ENCODE assay signal across 8 cellular contexts in the genomic region with DNA sequence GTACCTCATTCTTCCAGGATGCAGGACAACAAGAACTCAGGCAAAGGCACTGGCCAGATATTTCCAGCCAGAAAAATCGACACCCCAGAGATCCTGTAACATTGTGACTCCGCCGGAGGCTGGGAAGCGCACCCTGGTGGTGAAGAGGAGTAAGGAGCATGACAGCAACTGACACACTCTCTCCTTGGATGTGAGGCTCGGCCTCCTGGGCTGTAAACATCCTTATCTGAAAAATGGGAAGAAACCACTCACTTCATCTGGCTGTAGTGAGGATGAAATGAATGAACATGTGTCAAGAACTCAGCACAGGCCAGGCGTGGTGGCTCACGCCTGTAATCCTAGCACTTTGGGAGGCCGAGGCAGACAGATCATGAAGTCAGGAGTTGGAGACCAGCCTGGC. TPM values are rescaled to one million over a fixed set of nuclear protein-coding genes. Genes with fewer than 3 reads are reported as not detected.
DNase-seq lines count a peak whose midpoint lies in the region; ATAC-seq and TF ChIP-seq lines count a peak whose summit lies in the region.

No MANE protein-coding gene starts in this region.

- H3K27ac Mint-ChIP-seq in natural killer cell treated with Interleukin-12 subunit alpha and Interleukin-12 subunit beta and Interleukin-15 and Interleukin-18, amount 100 ng/mL, for 72 hours: peak overlapping the region in 1 of 2 donors; percentile 68

- no peak overlapping the region for H3K4me2 ChIP-seq in DND-41 (ENCODE audit: insufficient read depth, low read length)

- no peak overlapping the region for H3K9ac ChIP-seq in DND-41 (ENCODE audit: low read depth, low read length)

- no peak overlapping the region for H3K4me3 Mint-ChIP-seq in natural killer cell treated with Interleukin-12 subunit alpha and Interleukin-12 subunit beta and Interleukin-15 and Interleukin-18, amount 100 ng/mL, for 72 hours

- DNase-seq in DND-41 (peak; percentile 39), dedifferentiated amniotic fluid mesenchymal stem cell (ENCODE audit: extremely low spot score) (peak; percentile 34), KG1 (lab: John Stamatoyannopoulos, UW) (no peak)
- DNase-seq in Jurkat, Clone E6-1 (ENCODE audit: low read depth, low spot score): peak; percentile 27
- DNase-seq in natural killer cell treated with Interleukin-12 subunit alpha and Interleukin-12 subunit beta and Interleukin-15 and Interleukin-18, amount 100 ng/mL, for 72 hours (ENCODE audit: low spot score): no peak

- H3K36me3 Mint-ChIP-seq in natural killer cell treated with Interleukin-12 subunit alpha and Interleukin-12 subunit beta and Interleukin-15 and Interleukin-18, amount 100 ng/mL, for 72 hours: peaks cover 9% of the 10 kb centered on the region

- H3K9me3 ChIP-seq in DND-41 (ENCODE audit: insufficient read depth, low read length, severe bottlenecking): no peaks in the 10 kb centered on the region

- no peaks in the 10 kb centered on the region for H3K27me3 Mint-ChIP-seq in natural killer cell treated with Interleukin-12 subunit alpha and Interleukin-12 subunit beta and Interleukin-15 and Interleukin-18, amount 100 ng/mL, for 72 hours

- H3K79me2 ChIP-seq in DND-41 (ENCODE audit: insufficient read depth, low read length): no peaks in the 10 kb centered on the region

- no peaks in the 10 kb centered on the region; the same call in 1 of the 2 replicates for H4K20me1 ChIP-seq in DND-41 (ENCODE audit: insufficient read depth, low read length)

- no peak overlapping the region for H3K4me3 ChIP-seq in DND-41 (ENCODE audit: low read depth in 1 of 2, low read length in 2 of 2)
- H3K4me3 ChIP-seq in Jurkat, Clone E6-1 (ENCODE audit: low read length): no peak overlapping the region
- H3K4me3 ChIP-seq in WI38 (ENCODE audit: low read depth, low read length): no peak overlapping the region

- H3K36me3 ChIP-seq in DND-41 (ENCODE audit: insufficient read depth, low read length): peaks cover 28% of the 10 kb centered on the region

- H3K4me1 Mint-ChIP-seq in natural killer cell treated with Interleukin-12 subunit alpha and Interleukin-12 subunit beta and Interleukin-15 and Interleukin-18, amount 100 ng/mL, for 72 hours (ENCODE audit: low read depth in 2 of 2): peaks cover 0 to 8% of the 10 kb centered on the region in 2 donors

- H3K9me3 Mint-ChIP-seq in natural killer cell treated with Interleukin-12 subunit alpha and Interleukin-12 subunit beta and Interleukin-15 and Interleukin-18, amount 100 ng/mL, for 72 hours: no peaks in the 10 kb centered on the region

- H3K27ac ChIP-seq in DND-41 (ENCODE audit: low read length): no peak overlapping the region

- peak; percentile 76 for TF ChIP-seq CTCF in DND-41 (IDR thresholded peaks at IDR 0.05; ENCODE audit: borderline replicate concordance, extremely low read depth, low read length, poor library complexity, severe bottlenecking)
- peak; percentile 80 for TF ChIP-seq CTCF in WI38 (IDR thresholded peaks at IDR 0.05; ENCODE audit: low read depth, low read length)

- H3K4me1 ChIP-seq in DND-41 (ENCODE audit: insufficient read depth, low read length): no peaks in the 10 kb centered on the region

- no peaks in the 10 kb centered on the region for H3K27me3 ChIP-seq in DND-41 (ENCODE audit: insufficient read depth, low read length, poor library complexity)

- ATAC-seq in DND-41 (ENCODE audit: insufficient read depth, low read depth) (peak; percentile 69), HG03342 (IDR thresholded peaks at IDR 0.05; ENCODE audit: unreplicated experiment) (no peak), HG03175 (IDR thresholded peaks at IDR 0.05; ENCODE audit: unreplicated experiment) (no peak)
- peak; percentile 64 to 67 for ATAC-seq in natural killer cell treated with Interleukin-12 subunit alpha and Interleukin-12 subunit beta and Interleukin-15 and Interleukin-18, amount 100 ng/mL, for 72 hours

- no peak overlapping the region for H2AFZ ChIP-seq in DND-41 (ENCODE audit: low read depth, low read length)

RNA-seq across cellular contexts. Expression of a gene that starts 27.5 kb away (rescaled TPM):
- 40.2 TPM for polyA plus RNA-seq in Jurkat, Clone E6-1 (2012; ENCODE audit: insufficient read depth, insufficient read length)
- 10 to 100 TPM; 20.5 to 31.1 TPM for total RNA-seq in natural killer cell treated with Interleukin-12 subunit alpha and Interleukin-12 subunit beta and Interleukin-15 and Interleukin-18, amount 100 ng/mL, for 72 hours

RNA-seq across cellular contexts. Expression of a gene that starts 47.3 kb away (rescaled TPM):
- 41.5 TPM for polyA plus RNA-seq in Jurkat, Clone E6-1 (2012; ENCODE audit: insufficient read depth, insufficient read length)
- 10 to 100 TPM; 29.7 to 31.2 TPM for total RNA-seq in natural killer cell treated with Interleukin-12 subunit alpha and Interleukin-12 subunit beta and Interleukin-15 and Interleukin-18, amount 100 ng/mL, for 72 hours

Comparison
In these comparisons a context has a peak if more than half of its experiments do, and no peak if none do; other contexts are left out.
1. ATAC-seq: peak in DND-41 (single experiment) and natural killer cell treated with Interleukin-12 subunit alpha and Interleukin-12 subunit beta and Interleukin-15 and Interleukin-18, amount 100 ng/mL, for 72 hours (2 of 2); none in HG03342 (single experiment) and HG03175 (single experiment).
2. DNase-seq: peak in DND-41 (single experiment), Jurkat, Clone E6-1 (single experiment) and dedifferentiated amniotic fluid mesenchymal stem cell (single experiment); none in natural killer cell treated with Interleukin-12 subunit alpha and Interleukin-12 subunit beta and Interleukin-15 and Interleukin-18, amount 100 ng/mL, for 72 hours (single experiment) and KG1 (single experiment).